In the genomic region with DNA sequence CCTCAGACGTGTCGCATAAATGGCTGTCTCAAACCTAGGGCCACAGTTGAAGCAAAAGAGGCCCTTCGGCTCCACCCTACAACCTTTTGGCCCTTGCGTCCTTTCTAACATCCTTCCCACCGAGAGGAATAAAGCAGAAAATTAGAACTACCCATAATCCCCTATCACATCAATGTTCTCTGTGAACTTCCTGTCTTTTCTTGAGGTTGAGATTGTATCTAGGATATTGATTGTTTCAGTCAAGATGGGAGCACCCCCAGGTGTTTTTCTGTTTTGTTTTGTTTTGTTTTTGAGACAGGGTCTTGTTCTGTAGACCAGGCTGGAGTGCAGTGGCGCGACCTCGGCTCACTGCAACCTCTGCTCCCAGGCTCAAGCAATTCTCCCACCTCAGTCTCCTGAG, we compare ENCODE assay signal across 14 cellular contexts. TPM values are rescaled to one million over a fixed set of nuclear protein-coding genes. Genes with fewer than 3 reads are reported as not detected.
A peak's percentile ranks its signal among the peaks of the same experiment; 100 is the strongest.
DNase-seq lines count a peak whose midpoint lies in the region; ATAC-seq and TF ChIP-seq lines count a peak whose summit lies in the region.
"Had no signal": no experiment of that assay in that cellular context is flagged by ENCODE, and none has a peak within 500 bp of the region (broad histone marks: within the 10 kb centered on the region; RNA-seq: fewer than 3 reads in every experiment).

No MANE protein-coding gene starts in this region.

- peaks cover 82% of the 10 kb centered on the region for H3K36me3 Mint-ChIP-seq in effector memory CD8-positive, alpha-beta T cell (ENCODE audit: insufficient read depth)
- H3K36me3 Mint-ChIP-seq in glutamatergic neuron (ENCODE audit: unreplicated experiment) = peaks cover 4% of the 10 kb centered on the region
- H3K36me3 Mint-ChIP-seq in mesothelial cell of epicardium = no peaks in the 10 kb centered on the region

- H3K9me3 Mint-ChIP-seq in effector memory CD8-positive, alpha-beta T cell = no peaks in the 10 kb centered on the region
- H3K9me3 Mint-ChIP-seq in glutamatergic neuron (ENCODE audit: unreplicated experiment) (no peaks in the 10 kb centered on the region), mesothelial cell of epicardium (no peaks in the 10 kb centered on the region)
- H3K9me3 Mint-ChIP-seq: nephron had no signal

- H3K27ac Mint-ChIP-seq in effector memory CD8-positive, alpha-beta T cell = peak overlapping the region in 1 of 2 donors; percentile 100
- H3K27ac Mint-ChIP-seq in glutamatergic neuron (ENCODE audit: unreplicated experiment) = no peak overlapping the region
- no peak overlapping the region for H3K27ac Mint-ChIP-seq in mesothelial cell of epicardium

- H3K4me1 ChIP-seq in DOHH2 (ENCODE audit: control insufficient read depth, low read length) (peaks cover 99% of the 10 kb centered on the region), Peyer's patch (peaks cover 0 to 75% (median 41%) of the 10 kb centered on the region in 4 donors), gastrocnemius medialis (peaks cover 9 to 38% of the 10 kb centered on the region in 2 donors)

- no peaks in the 10 kb centered on the region for H4K20me1 ChIP-seq in DOHH2 (ENCODE audit: control insufficient read depth, insufficient read depth, low read depth, low read length)

- H3K79me2 ChIP-seq in DOHH2 (ENCODE audit: control insufficient read depth, low read length) = peaks cover 75% of the 10 kb centered on the region

- peak overlapping the region; percentile 64 for H3K4me3 ChIP-seq in DOHH2 (ENCODE audit: low read length)
- H3K4me3 ChIP-seq in Peyer's patch = peak overlapping the region in 3 of 4 donors; percentile 4 to 10 (median 8)
- no peak overlapping the region for H3K4me3 ChIP-seq in gastrocnemius medialis

- intact Hi-C loops in gastrocnemius medialis (cut with DNase I; ENCODE audit: low total_unique reads) = no loop called here

- DNase-seq in Peyer's patch = peak in 2 of 3 donors; percentile 16
- DNase-seq in effector memory CD8-positive, alpha-beta T cell = no peak
- no peak for DNase-seq in gastrocnemius medialis
- no peak for DNase-seq in glutamatergic neuron
- no peak for DNase-seq in GM19238 (ENCODE audit: insufficient read length, low spot score)
- no peak for DNase-seq in mesothelial cell of epicardium (ENCODE audit: low spot score in 2 of 2, unreplicated experiment in 2 of 2)
- DNase-seq in erythroblast (lab: John Stamatoyannopoulos, UW) = no peak
- DNase-seq: activated CD4-positive, alpha-beta T cell treated with anti-CD3 and anti-CD28 coated beads for 4 hours; DMS79 treated with DMSO at 0.1 percent for 48 hours; NCI-H1694; stimulated activated CD4-positive, alpha-beta T cell treated with anti-CD3 and anti-CD28 coated beads, Interleukin-4, amount 100 ng/mL, for 1 hour had no signal

- H3K27me3 Mint-ChIP-seq in effector memory CD8-positive, alpha-beta T cell = no peaks in the 10 kb centered on the region
- peaks cover 5% of the 10 kb centered on the region for H3K27me3 Mint-ChIP-seq in glutamatergic neuron (ENCODE audit: unreplicated experiment)
- H3K27me3 Mint-ChIP-seq in mesothelial cell of epicardium (ENCODE audit: low read depth) = peaks cover 3% of the 10 kb centered on the region

- in situ Hi-C loops in gastrocnemius medialis (cut with MboI; ENCODE audit: low sequenced_read_pairs in 4 of 4) = no loop called here

- peak overlapping the region; percentile 59 to 81 for H3K4me3 Mint-ChIP-seq in effector memory CD8-positive, alpha-beta T cell
- H3K4me3 Mint-ChIP-seq in glutamatergic neuron (ENCODE audit: unreplicated experiment) (no peak overlapping the region), mesothelial cell of epicardium (no peak overlapping the region)
- H3K4me3 Mint-ChIP-seq: nephron had no signal

- no peaks in the 10 kb centered on the region for H3K27me3 ChIP-seq in DOHH2 (ENCODE audit: control insufficient read depth, low read length)
- no peaks in the 10 kb centered on the region for H3K27me3 ChIP-seq in Peyer's patch
- peaks cover 0 to under 1% (median 0%) of the 10 kb centered on the region in 3 donors for H3K27me3 ChIP-seq in gastrocnemius medialis

- H3K36me3 ChIP-seq in DOHH2 (ENCODE audit: control insufficient read depth, low read length) (peaks cover 66% of the 10 kb centered on the region), Peyer's patch (no peaks in the 10 kb centered on the region), gastrocnemius medialis (no peaks in the 10 kb centered on the region)

- ATAC-seq in effector memory CD8-positive, alpha-beta T cell (replicated peaks) = peak; percentile 10
- ATAC-seq in gastrocnemius medialis = no peak

- TF ChIP-seq CTCF in DOHH2 (IDR thresholded peaks at IDR 0.05; ENCODE audit: low read depth, low read length, poor library complexity, severe bottlenecking) (no peak), Peyer's patch (IDR thresholded peaks at IDR 0.05) (no peak), gastrocnemius medialis (IDR thresholded peaks at IDR 0.05 in 4 of 5, conservative IDR thresholded peaks at IDR 0.05 in 1 of 5) (no peak), glutamatergic neuron (IDR thresholded peaks at IDR 0.05; ENCODE audit: partially characterized antibody, unreplicated experiment) (no peak), mesothelial cell of epicardium (IDR thresholded peaks at IDR 0.05; ENCODE audit: unreplicated experiment) (no peak)

- no peaks in the 10 kb centered on the region for H3K9me3 ChIP-seq in DOHH2 (ENCODE audit: control insufficient read depth, insufficient read depth, low read length)
- H3K9me3 ChIP-seq in Peyer's patch = no peaks in the 10 kb centered on the region
- H3K9me3 ChIP-seq in gastrocnemius medialis = no peaks in the 10 kb centered on the region

- H3K4me1 Mint-ChIP-seq in effector memory CD8-positive, alpha-beta T cell (ENCODE audit: low read depth in 2 of 2) = peaks cover 90 to 96% of the 10 kb centered on the region in 2 donors
- H3K4me1 Mint-ChIP-seq in glutamatergic neuron (ENCODE audit: low read depth, unreplicated experiment) (peaks cover 5% of the 10 kb centered on the region), mesothelial cell of epicardium (no peaks in the 10 kb centered on the region)

- no peaks in the 10 kb centered on the region for H3K9me2 ChIP-seq in DOHH2 (replicated peaks; ENCODE audit: control insufficient read depth, low read length)

- H3K27ac ChIP-seq in DOHH2 (ENCODE audit: low read depth, low read length) (peak overlapping the region; percentile 97), Peyer's patch (peak overlapping the region; percentile 78 to 95 (median 86)), gastrocnemius medialis (peak overlapping the region; percentile 69 to 82 (median 77))
- H3K27ac ChIP-seq: RWPE1 had no signal

- TF ChIP-seq POLR2A in Peyer's patch (IDR thresholded peaks at IDR 0.05) (no peak), gastrocnemius medialis (IDR thresholded peaks at IDR 0.05) (no peak), erythroblast (IDR thresholded peaks at IDR 0.05; ENCODE audit: low read length) (no peak)

- H3F3A ChIP-seq in DOHH2 (ENCODE audit: control insufficient read depth, insufficient read depth) = peaks cover 41% of the 10 kb centered on the region

- peak overlapping the region; percentile 84 for H3K4me2 ChIP-seq in DOHH2 (ENCODE audit: low read length)

RNA-seq across cellular contexts. Expression of a gene that starts 23.6 kb away (rescaled TPM):
- total RNA-seq in Peyer's patch = 100 to 1,000 TPM in 1 of 4 donors, 10 to 100 TPM in 3; 11.6 to 333 (median 26.2) TPM
- 10 to 100 TPM in 1 of 4 donors, 1 to 10 TPM in 3; 1.7 to 18.7 (median 4.9) TPM for total RNA-seq in gastrocnemius medialis
- 2.2 TPM for total RNA-seq in glutamatergic neuron (ENCODE audit: unreplicated experiment)
- total RNA-seq in mesothelial cell of epicardium = 8.9 to 9.4 TPM (median 9.2 TPM) in 3 replicates

RNA-seq across cellular contexts. Expression of a gene that starts 51.3 kb away (rescaled TPM):
- total RNA-seq in Peyer's patch (not detected), gastrocnemius medialis (not detected), glutamatergic neuron (ENCODE audit: unreplicated experiment) (not detected), mesothelial cell of epicardium (not detected in 3 replicates)

Comparison
In these comparisons a context has a peak if more than half of its experiments do, and no peak if none do; other contexts are left out.
1. H3K4me3 ChIP-seq: peak in DOHH2 (single experiment) and Peyer's patch (3 of 4); none in gastrocnemius medialis (0 of 4).
2. DNase-seq: peak in Peyer's patch (2 of 3); none in effector memory CD8-positive, alpha-beta T cell (0 of 3), gastrocnemius medialis (0 of 2), glutamatergic neuron (single experiment), GM19238 (single experiment), mesothelial cell of epicardium (0 of 2) and erythroblast (0 of 2).
3. H3K4me3 Mint-ChIP-seq: peak in effector memory CD8-positive, alpha-beta T cell (2 of 2); none in glutamatergic neuron (single experiment) and mesothelial cell of epicardium (single experiment).
4. Peak in every context shown above with its lines, with median percentiles within 50 percentile points of each other: H3K27ac ChIP-seq.